1 cellular context compared by ENCODE assay signal in the genomic region with DNA sequence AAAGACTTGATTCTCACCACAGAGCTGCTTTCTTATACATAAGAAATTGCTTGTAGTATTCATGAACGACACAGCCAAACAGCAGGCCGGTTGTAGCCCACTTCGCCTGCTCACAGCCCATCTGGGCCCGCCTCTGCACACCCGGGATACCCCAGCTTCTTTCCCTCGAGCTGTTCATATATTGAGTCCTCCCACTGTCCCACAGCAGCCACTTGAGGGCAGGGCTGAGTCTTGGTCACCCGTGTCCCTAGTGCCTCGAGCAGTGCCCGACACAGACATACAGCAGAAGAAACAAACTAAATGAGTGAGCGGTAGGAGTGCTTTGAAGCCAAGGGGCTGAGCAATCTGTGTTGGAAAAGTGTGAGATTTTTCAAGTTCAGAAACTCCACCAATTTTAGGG.
TF ChIP-seq lines count a peak whose summit lies in the region.

No MANE protein-coding gene starts in this region.

TF ChIP-seq in GM23338, 12 proteins besides CTCF, POLR2A, EP300 and RAD21 (continued from another document):
- TF ChIP-seq ETS1 (IDR thresholded peaks at IDR 0.05), result no peak
- TF ChIP-seq STAT1 (IDR thresholded peaks at IDR 0.05; ENCODE audit: unreplicated experiment), result no peak
- no peak for TF ChIP-seq EZH2 (IDR thresholded peaks at IDR 0.05; ENCODE audit: low read depth, unreplicated experiment)
- no peak for TF ChIP-seq ZNF114 (CRISPR knock-in tag; IDR thresholded peaks at IDR 0.05)
- no peak for TF ChIP-seq NANOG (IDR thresholded peaks at IDR 0.05; ENCODE audit: borderline replicate concordance)
- TF ChIP-seq, protein P1, sequence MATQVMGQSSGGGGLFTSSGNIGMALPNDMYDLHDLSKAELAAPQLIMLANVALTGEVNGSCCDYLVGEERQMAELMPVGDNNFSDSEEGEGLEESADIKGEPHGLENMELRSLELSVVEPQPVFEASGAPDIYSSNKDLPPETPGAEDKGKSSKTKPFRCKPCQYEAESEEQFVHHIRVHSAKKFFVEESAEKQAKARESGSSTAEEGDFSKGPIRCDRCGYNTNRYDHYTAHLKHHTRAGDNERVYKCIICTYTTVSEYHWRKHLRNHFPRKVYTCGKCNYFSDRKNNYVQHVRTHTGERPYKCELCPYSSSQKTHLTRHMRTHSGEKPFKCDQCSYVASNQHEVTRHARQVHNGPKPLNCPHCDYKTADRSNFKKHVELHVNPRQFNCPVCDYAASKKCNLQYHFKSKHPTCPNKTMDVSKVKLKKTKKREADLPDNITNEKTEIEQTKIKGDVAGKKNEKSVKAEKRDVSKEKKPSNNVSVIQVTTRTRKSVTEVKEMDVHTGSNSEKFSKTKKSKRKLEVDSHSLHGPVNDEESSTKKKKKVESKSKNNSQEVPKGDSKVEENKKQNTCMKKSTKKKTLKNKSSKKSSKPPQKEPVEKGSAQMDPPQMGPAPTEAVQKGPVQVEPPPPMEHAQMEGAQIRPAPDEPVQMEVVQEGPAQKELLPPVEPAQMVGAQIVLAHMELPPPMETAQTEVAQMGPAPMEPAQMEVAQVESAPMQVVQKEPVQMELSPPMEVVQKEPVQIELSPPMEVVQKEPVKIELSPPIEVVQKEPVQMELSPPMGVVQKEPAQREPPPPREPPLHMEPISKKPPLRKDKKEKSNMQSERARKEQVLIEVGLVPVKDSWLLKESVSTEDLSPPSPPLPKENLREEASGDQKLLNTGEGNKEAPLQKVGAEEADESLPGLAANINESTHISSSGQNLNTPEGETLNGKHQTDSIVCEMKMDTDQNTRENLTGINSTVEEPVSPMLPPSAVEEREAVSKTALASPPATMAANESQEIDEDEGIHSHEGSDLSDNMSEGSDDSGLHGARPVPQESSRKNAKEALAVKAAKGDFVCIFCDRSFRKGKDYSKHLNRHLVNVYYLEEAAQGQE (IDR thresholded peaks at IDR 0.05; ENCODE audit: unreplicated experiment), result no peak
- no peak for TF ChIP-seq JUNB (IDR thresholded peaks at IDR 0.05; ENCODE audit: unreplicated experiment)
- no peak for TF ChIP-seq CREB1 (CRISPR knock-in tag; IDR thresholded peaks at IDR 0.05; ENCODE audit: low read depth)
